In the genomic region with DNA sequence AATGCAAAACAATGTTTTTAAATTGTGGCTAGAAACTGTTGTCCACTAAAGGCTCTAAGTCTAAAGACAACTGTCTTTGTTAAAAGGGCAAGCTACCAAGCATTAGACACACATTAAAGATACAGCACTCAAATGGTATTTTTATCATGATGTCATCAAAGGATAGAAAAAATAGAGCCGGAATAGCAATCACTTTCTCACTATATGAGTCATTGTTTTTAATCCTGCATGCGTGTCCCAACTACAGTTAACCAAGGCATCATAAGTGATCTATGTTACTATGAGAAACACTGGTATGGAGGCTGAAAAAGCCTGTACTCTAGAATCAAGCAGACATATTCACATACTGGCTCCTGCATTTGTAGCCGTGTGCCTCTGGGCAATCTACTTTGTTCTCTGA, we compare ENCODE assay signal across 8 cellular contexts. TPM values are rescaled to one million over a fixed set of nuclear protein-coding genes. Genes with fewer than 3 reads are reported as not detected.
DNase-seq lines count a peak whose midpoint lies in the region; ATAC-seq and TF ChIP-seq lines count a peak whose summit lies in the region.

No MANE protein-coding gene starts in this region.

- peak overlapping the region; percentile 99 to 100 for H3K27ac Mint-ChIP-seq in natural killer cell
- H3K27ac Mint-ChIP-seq in natural killer cell treated with Interleukin-12 subunit alpha and Interleukin-12 subunit beta and Interleukin-15 and Interleukin-18, amount 100 ng/mL, for 72 hours = peak overlapping the region in 1 of 2 donors; percentile 97

- H3K9me3 Mint-ChIP-seq in natural killer cell = no peaks in the 10 kb centered on the region
- H3K9me3 Mint-ChIP-seq in natural killer cell treated with Interleukin-12 subunit alpha and Interleukin-12 subunit beta and Interleukin-15 and Interleukin-18, amount 100 ng/mL, for 72 hours = peaks cover 8% of the 10 kb centered on the region

- H3K27me3 Mint-ChIP-seq in natural killer cell (ENCODE audit: low read depth in 2 of 2) = no peaks in the 10 kb centered on the region
- H3K27me3 Mint-ChIP-seq in natural killer cell treated with Interleukin-12 subunit alpha and Interleukin-12 subunit beta and Interleukin-15 and Interleukin-18, amount 100 ng/mL, for 72 hours = no peaks in the 10 kb centered on the region

- H3K9me3 ChIP-seq in ascending aorta = peaks cover 0 to 5% of the 10 kb centered on the region in 2 donors

- ATAC-seq in natural killer cell (no peak), GM21447 (IDR thresholded peaks at IDR 0.05; ENCODE audit: unreplicated experiment) (no peak), HG02759 (IDR thresholded peaks at IDR 0.05; ENCODE audit: unreplicated experiment) (no peak), GM19467 (IDR thresholded peaks at IDR 0.05; ENCODE audit: unreplicated experiment) (no peak)
- no peak for ATAC-seq in natural killer cell treated with Interleukin-12 subunit alpha and Interleukin-12 subunit beta and Interleukin-15 and Interleukin-18, amount 100 ng/mL, for 72 hours

- peaks cover 2 to 18% of the 10 kb centered on the region in 2 donors for H3K4me1 ChIP-seq in ascending aorta

- no peaks in the 10 kb centered on the region for H3K27me3 ChIP-seq in ascending aorta

- H3K36me3 ChIP-seq in ascending aorta = no peaks in the 10 kb centered on the region

- peak overlapping the region; percentile 98 for H3K27ac ChIP-seq in ascending aorta

- DNase-seq in natural killer cell (no peak), ascending aorta (ENCODE audit: low spot score in 2 of 2) (no peak), left kidney (ENCODE audit: low read depth, low spot score) (peak; percentile 41), NCI-H1105 (lab: John Stamatoyannopoulos, UW) (no peak)
- no peak for DNase-seq in natural killer cell treated with Interleukin-12 subunit alpha and Interleukin-12 subunit beta and Interleukin-15 and Interleukin-18, amount 100 ng/mL, for 72 hours (ENCODE audit: low spot score)

- TF ChIP-seq CTCF in natural killer cell (IDR thresholded peaks at IDR 0.05) = no peak
- TF ChIP-seq CTCF in ascending aorta (IDR thresholded peaks at IDR 0.05) = no peak

- no peaks in the 10 kb centered on the region for H3K36me3 Mint-ChIP-seq in natural killer cell
- peaks cover 8% of the 10 kb centered on the region for H3K36me3 Mint-ChIP-seq in natural killer cell treated with Interleukin-12 subunit alpha and Interleukin-12 subunit beta and Interleukin-15 and Interleukin-18, amount 100 ng/mL, for 72 hours

- peaks cover 39 to 40% of the 10 kb centered on the region in 2 donors for H3K4me1 Mint-ChIP-seq in natural killer cell
- peaks cover 31 to 32% of the 10 kb centered on the region in 2 donors for H3K4me1 Mint-ChIP-seq in natural killer cell treated with Interleukin-12 subunit alpha and Interleukin-12 subunit beta and Interleukin-15 and Interleukin-18, amount 100 ng/mL, for 72 hours (ENCODE audit: low read depth in 2 of 2)

- no peak overlapping the region for H3K4me3 Mint-ChIP-seq in natural killer cell
- no peak overlapping the region for H3K4me3 Mint-ChIP-seq in natural killer cell treated with Interleukin-12 subunit alpha and Interleukin-12 subunit beta and Interleukin-15 and Interleukin-18, amount 100 ng/mL, for 72 hours

- intact Hi-C loops in natural killer cell (cut with micrococcal nuclease) = loop anchor here (2.0 kb wide), 1 partner anchor 277 kb away; a partner anchor contains a TSS
- intact Hi-C loops in ascending aorta (cut with DNase I) = loop anchor here (2.0 to 10.0 kb wide), 6 partner anchors 43 to 1029 kb away; a partner anchor contains a TSS

- peak overlapping the region; percentile 48 to 68 for H3K4me3 ChIP-seq in ascending aorta

RNA-seq across cellular contexts. Expression of a gene that starts 1.9 kb away (rescaled TPM):
- total RNA-seq in natural killer cell = 10 to 100 TPM; 85.6 to 99.8 (median 90.8) TPM
- 10 to 100 TPM; 45.4 to 71.8 TPM for total RNA-seq in natural killer cell treated with Interleukin-12 subunit alpha and Interleukin-12 subunit beta and Interleukin-15 and Interleukin-18, amount 100 ng/mL, for 72 hours
- 56.1 TPM for total RNA-seq in ascending aorta
